In genomic region chr2:130138841-130139251, GRCh38 we compare ENCODE assay signal across 14 cellular contexts. TPM values are rescaled to one million over a fixed set of nuclear protein-coding genes. Genes with fewer than 3 reads are reported as not detected.
DNase-seq lines count a peak whose midpoint lies in the region; ATAC-seq, FAIRE-seq and TF ChIP-seq lines count a peak whose summit lies in the region.
"Not testable (repeated sequence)": the region's sequence is repeated elsewhere in the genome, so short reads cannot be mapped to it uniquely, and the experiment has no call there.
"Had no signal": no experiment of that assay in that cellular context is flagged by ENCODE, and none has a peak within 500 bp of the region (broad histone marks: within the 10 kb centered on the region; RNA-seq: fewer than 3 reads in every experiment).

No MANE protein-coding gene starts in this region.

- H2BK15ac ChIP-seq in H9 (ENCODE audit: low read depth, low read length): not testable (repeated sequence)

- H3K9me3 ChIP-seq in H9 (ENCODE audit: control insufficient read depth, low read depth, low read length); mammary epithelial cell (replicated peaks; ENCODE audit: insufficient read depth, low read length); HepG2 (ENCODE audit: low read length): not testable (repeated sequence)

- POLR2A ChIA-PET in HepG2 (lab: Yijun Ruan, JAX): not testable (repeated sequence)

- dilution Hi-C loops in mammary epithelial cell (cut with HindIII; ENCODE audit: low sequenced_read_pairs): not testable (repeated sequence)

- H3K4ac ChIP-seq in H9 (ENCODE audit: low read depth, low read length): not testable (repeated sequence)

- no CpG with 5 or more reads among the region's 15 CpGs for WGBS in H9 (ENCODE audit: extremely low coverage, insufficient read length, low lambda C conversion rate)
- 10% methylated on average over 2 of the region's 15 CpGs for WGBS in mammary epithelial cell (ENCODE audit: low coverage, missing lambda C conversion rate)
- 54% methylated on average over 10 of the region's 15 CpGs for WGBS in HepG2 (ENCODE audit: low lambda C conversion rate)

- DNase-seq in H9: peak; percentile 9
- peak; percentile 51 for DNase-seq in NCI-H2029 (lab: John Stamatoyannopoulos, UW)
- peak; percentile 51 for DNase-seq in NCI-H2196 treated with DMSO at 0.1 percent for 48 hours (lab: John Stamatoyannopoulos, UW; ENCODE audit: unreplicated experiment)
- not testable (repeated sequence) for DNase-seq in mammary epithelial cell; HepG2 (ENCODE audit: low spot score); urothelium cell line (ENCODE audit: low spot score)
- peak; percentile 58 for DNase-seq in posterior vena cava (ENCODE audit: low spot score)

- not testable (repeated sequence) for H3K4me2 ChIP-seq in H9 (ENCODE audit: insufficient read depth, insufficient read length, low read length); mammary epithelial cell (ENCODE audit: insufficient read depth, low read depth, low read length); HepG2 (ENCODE audit: low read depth, low read length)

- H4K91ac ChIP-seq in H9 (ENCODE audit: insufficient read length, low read depth, low read length): not testable (repeated sequence)

- not testable (repeated sequence) for H2AK5ac ChIP-seq in H9 (ENCODE audit: insufficient read length, low read length)

- H3K9ac ChIP-seq in H9 (ENCODE audit: extremely low read depth, insufficient read length, low read length); mammary epithelial cell (ENCODE audit: insufficient read depth, low read length); HepG2 (ENCODE audit: insufficient read depth, low read depth, low read length): not testable (repeated sequence)

- H4K20me1 ChIP-seq in H9 (ENCODE audit: control insufficient read depth, insufficient read depth, insufficient read length); mammary epithelial cell (ENCODE audit: insufficient read depth, low read length); HepG2 (ENCODE audit: insufficient read depth, low read length): not testable (repeated sequence)

- CTCF ChIA-PET in mammary epithelial cell (lab: Charles Lee; ENCODE audit: low non-redundant PET); HepG2 (lab: Yijun Ruan, JAX; ENCODE audit: low intra/inter-chr PET ratio, low total read pairs): not testable (repeated sequence)

- H4K8ac ChIP-seq in H9 (replicated peaks; ENCODE audit: insufficient read length, low read depth, low read length): not testable (repeated sequence)

- H3K27me3 ChIP-seq in H9 (ENCODE audit: insufficient read depth, low read length); mammary epithelial cell (ENCODE audit: insufficient read depth, low read length): not testable (repeated sequence)
- H3K27me3 ChIP-seq in HepG2 (ENCODE audit: control insufficient read depth in 1 of 2, insufficient read depth in 2 of 2, low read length in 2 of 2): peaks cover 4 to 14% of the 10 kb centered on the region in 2 experiments; a peak in 4 of 5 replicates

- H2BK5ac ChIP-seq in H9 (ENCODE audit: insufficient read length, low read length): not testable (repeated sequence)

- H3K4me1 ChIP-seq in H9 (ENCODE audit: insufficient read depth, low read length); mammary epithelial cell (ENCODE audit: insufficient read depth, low read length); HepG2 (ENCODE audit: insufficient read depth, low read length): not testable (repeated sequence)

- H3K4me3 Mint-ChIP-seq in H9: not testable (repeated sequence)

- not testable (repeated sequence) for TF ChIP-seq CTCF in H9 (conservative IDR thresholded peaks at IDR 0.05); mammary epithelial cell (conservative IDR thresholded peaks at IDR 0.05 in 1 of 2, IDR thresholded peaks at IDR 0.05 in 1 of 2; ENCODE audit: extremely low read depth in 1 of 2, insufficient read depth in 1 of 2, low read depth in 1 of 2, low read length in 2 of 2); HepG2 (CRISPR knock-in tag; IDR thresholded peaks at IDR 0.05)

- H2AFZ ChIP-seq in H9 (ENCODE audit: low read length); HepG2 (ENCODE audit: low read length): not testable (repeated sequence)
- H2AFZ ChIP-seq in mammary epithelial cell (ENCODE audit: low read depth, low read length): peak overlapping the region; percentile 72

- not testable (repeated sequence) for H3T11ph ChIP-seq in H9 (ENCODE audit: low read length)

- TF ChIP-seq RAD21 in HepG2 (CRISPR knock-in tag; IDR thresholded peaks at IDR 0.05): not testable (repeated sequence)

- H3K9me3 Mint-ChIP-seq in H9: not testable (repeated sequence)

- not testable (repeated sequence) for H3K79me1 ChIP-seq in H9 (ENCODE audit: insufficient read depth, low read depth, low read length, poor library complexity, severe bottlenecking)

- H3K23ac ChIP-seq in H9 (ENCODE audit: insufficient read length, low read depth, low read length): not testable (repeated sequence)

- not testable (repeated sequence) for TF ChIP-seq POLR2A in HepG2 (IDR thresholded peaks at IDR 0.05; ENCODE audit: insufficient read depth in 1 of 2, low read depth in 2 of 2, low read length in 2 of 2)

- not testable (repeated sequence) for H3K56ac ChIP-seq in H9 (ENCODE audit: insufficient read length, low read depth, low read length)

- not testable (repeated sequence) for H3K18ac ChIP-seq in H9 (ENCODE audit: insufficient read length, low read depth, low read length)

- H3K27ac ChIP-seq in H9 (ENCODE audit: insufficient read length, low read depth, low read length); mammary epithelial cell (ENCODE audit: insufficient read depth, low read depth, low read length); HepG2 (ENCODE audit: extremely low read length, insufficient read depth, low read length): not testable (repeated sequence)

- intact Hi-C loops in mammary epithelial cell (cut with micrococcal nuclease); HepG2 (cut with micrococcal nuclease; ENCODE audit: unreplicated experiment); posterior vena cava (cut with DNase I): not testable (repeated sequence)

- H3K4me3 ChIP-seq in mammary epithelial cell (replicated peaks in 1 of 3; ENCODE audit: insufficient read depth in 1 of 3, low read depth in 2 of 3, low read length in 3 of 3); HepG2 (replicated peaks in 1 of 3; ENCODE audit: insufficient read depth in 1 of 3, low read depth in 2 of 3, low read length in 3 of 3): not testable (repeated sequence)

- in situ Hi-C loops in mammary epithelial cell (cut with MboI; ENCODE audit: low sequenced_read_pairs in 2 of 2); HepG2 (cut with HindIII; ENCODE audit: extremely low pct_ligation_motif_present, low pct_unique_long_range_greater_than_20kb): not testable (repeated sequence)

- not testable (repeated sequence) for BruUV-seq in mammary epithelial cell (replicated peaks; lab: Mats Ljungman, UMichigan); HepG2 (replicated peaks; lab: Mats Ljungman, UMichigan)

- not testable (repeated sequence) for H2BK120ac ChIP-seq in H9 (ENCODE audit: low read depth, low read length, poor library complexity, severe bottlenecking)

- H3K27me3 Mint-ChIP-seq in H9 (ENCODE audit: low read depth): not testable (repeated sequence)

- not testable (repeated sequence) for H3K27ac Mint-ChIP-seq in H9

- not testable (repeated sequence) for H3K36me3 Mint-ChIP-seq in H9 (ENCODE audit: insufficient read depth in 1 of 3, low read depth in 3 of 3)

- H2BK12ac ChIP-seq in H9 (ENCODE audit: insufficient read length, low read depth, low read length): not testable (repeated sequence)

- H3K14ac ChIP-seq in H9 (ENCODE audit: insufficient read depth, low read length): not testable (repeated sequence)

- FAIRE-seq in HepG2 (lab: Jason Lieb, UNC): not testable (repeated sequence)
- peak; percentile 17 for FAIRE-seq in urothelium cell line (lab: Jason Lieb, UNC)

- H3K4me1 Mint-ChIP-seq in H9: not testable (repeated sequence)

- H3K36me3 ChIP-seq in mammary epithelial cell (ENCODE audit: insufficient read depth, low read length); HepG2 (replicated peaks in 1 of 2; ENCODE audit: control insufficient read depth in 1 of 2, insufficient read depth in 2 of 2, low read length in 2 of 2): not testable (repeated sequence)

- not testable (repeated sequence) for H2BK20ac ChIP-seq in H9 (ENCODE audit: low read depth, low read length, poor library complexity, severe bottlenecking)

- H3K23me2 ChIP-seq in H9 (ENCODE audit: insufficient read length, low read depth, low read length, poor library complexity, severe bottlenecking): not testable (repeated sequence)

- TF ChIP-seq EP300 in HepG2 (IDR thresholded peaks at IDR 0.05; ENCODE audit: low read depth in 2 of 2, low read length in 2 of 2); HepG2 (CRISPR knock-in tag; IDR thresholded peaks at IDR 0.05; ENCODE audit: borderline replicate concordance): not testable (repeated sequence)

- ATAC-seq in esophagus mucosa (peak; percentile 48), HepG2 (peak; percentile 7; the same call in 2 of the 3 replicates)

- not testable (repeated sequence) for H4K5ac ChIP-seq in H9 (ENCODE audit: insufficient read length, low read depth, low read length)

- H3K79me2 ChIP-seq in H9 (ENCODE audit: insufficient read depth, low read length); mammary epithelial cell (ENCODE audit: insufficient read depth, low read length); HepG2 (ENCODE audit: insufficient read depth, low read length): not testable (repeated sequence)

RNA-seq across cellular contexts. Expression of gene CCDC74B, which starts 6.1 kb away (rescaled TPM):
- total RNA-seq in H9 (2021): 5.9 and 6.7 TPM in 2 replicates
- total RNA-seq in mammary epithelial cell: 1 to 10 TPM; 1.8 to 2.7 TPM
- 5.8 TPM for polyA plus RNA-seq in mammary epithelial cell
- not detected for polyA minus RNA-seq in mammary epithelial cell
- total RNA-seq in esophagus mucosa: 0.40 TPM
- total RNA-seq in HepG2 (2016; rRNA removed; fragmentation: Illumina TruSeq; extraction: Trizol): 0.11 TPM in 1 of 2 replicates, not detected in the other
- total RNA-seq in HepG2 (2016; cell fraction: cytosol; rRNA removed; fragmentation: Illumina TruSeq; extraction: Trizol; ENCODE audit: low read depth): 0.26 TPM in 1 of 2 replicates, not detected in the other
- total RNA-seq in HepG2 (2016; cell fraction: insoluble cytoplasmic fraction; rRNA removed; fragmentation: Illumina TruSeq; extraction: Trizol): 0.15 and 0.24 TPM in 2 replicates
- total RNA-seq in HepG2 (2016; cell fraction: membrane; rRNA removed; fragmentation: Illumina TruSeq; extraction: Trizol): 0.55 TPM in 1 of 2 replicates, not detected in the other
- total RNA-seq in HepG2 (2016; cell fraction: nucleus; rRNA removed; fragmentation: Illumina TruSeq; extraction: Trizol): 0.28 and 0.37 TPM in 2 replicates
- 0.07 and 0.12 TPM in 2 replicates for polyA plus RNA-seq in HepG2 (2011; rRNA removed)
- 0.04 and 0.21 TPM in 2 replicates for polyA plus RNA-seq in HepG2 (2011; cell fraction: cytosol; rRNA removed)
- polyA plus RNA-seq in HepG2 (2011; cell fraction: nucleus; rRNA removed): 1.0 and 1.3 TPM in 2 replicates
- polyA plus RNA-seq in HepG2 (2012): 0.04 and 0.16 TPM in 2 replicates
- polyA plus RNA-seq in HepG2 (2016; cell fraction: cytosol; fragmentation: Illumina TruSeq; extraction: Trizol; ENCODE audit: low read depth): 0.26 and 0.28 TPM in 2 replicates
- 0.35 TPM in 1 of 2 replicates, not detected in the other for polyA plus RNA-seq in HepG2 (2016; cell fraction: insoluble cytoplasmic fraction; fragmentation: Illumina TruSeq; extraction: Trizol; ENCODE audit: low read depth)
- 0.21 and 0.37 TPM in 2 replicates for polyA plus RNA-seq in HepG2 (2016; cell fraction: membrane; fragmentation: Illumina TruSeq; extraction: Trizol; ENCODE audit: low read depth)
- 0.75 and 0.81 TPM in 2 replicates for polyA plus RNA-seq in HepG2 (2016; cell fraction: nucleus; fragmentation: Illumina TruSeq; extraction: Trizol; ENCODE audit: insufficient read depth, low read depth)
- polyA minus RNA-seq in HepG2 (2011; rRNA and poly(A)+ RNA removed; ENCODE audit: low replicate concordance): 0.47 TPM in 1 of 2 replicates, not detected in the other
- not detected in 2 replicates for polyA minus RNA-seq in HepG2 (2011; cell fraction: cytosol; rRNA and poly(A)+ RNA removed)
- polyA minus RNA-seq in HepG2 (2011; cell fraction: nucleus; rRNA and poly(A)+ RNA removed): 0.50 and 0.90 TPM in 2 replicates
- total RNA-seq in posterior vena cava: 1 to 10 TPM; 1.4 to 1.5 TPM
- polyA plus RNA-seq: CD4-positive, alpha-beta memory T cell had no signal

RNA-seq across cellular contexts. Expression of gene POTEF, which starts 9.8 kb away (rescaled TPM):
- total RNA-seq in H9 (2021) (8.2 and 10.5 TPM in 2 replicates), mammary epithelial cell (under 1 TPM; 0.14 to 0.33 TPM), esophagus mucosa (not detected), HepG2 (2016; rRNA removed; fragmentation: Illumina TruSeq; extraction: Trizol) (1.9 and 6.0 TPM in 2 replicates), posterior vena cava (not detected)
- polyA plus RNA-seq in mammary epithelial cell (not detected), HepG2 (2011; rRNA removed) (1.2 and 1.7 TPM in 2 replicates)
- polyA minus RNA-seq in mammary epithelial cell: not detected
- 1.6 and 1.7 TPM in 2 replicates for total RNA-seq in HepG2 (2016; cell fraction: cytosol; rRNA removed; fragmentation: Illumina TruSeq; extraction: Trizol; ENCODE audit: low read depth)
- total RNA-seq in HepG2 (2016; cell fraction: insoluble cytoplasmic fraction; rRNA removed; fragmentation: Illumina TruSeq; extraction: Trizol): 2.0 and 5.7 TPM in 2 replicates
- 2.2 and 2.6 TPM in 2 replicates for total RNA-seq in HepG2 (2016; cell fraction: membrane; rRNA removed; fragmentation: Illumina TruSeq; extraction: Trizol)
- 18.5 and 22.6 TPM in 2 replicates for total RNA-seq in HepG2 (2016; cell fraction: nucleus; rRNA removed; fragmentation: Illumina TruSeq; extraction: Trizol)
- 0.26 and 0.34 TPM in 2 replicates for polyA plus RNA-seq in HepG2 (2011; cell fraction: cytosol; rRNA removed)
- polyA plus RNA-seq in HepG2 (2011; cell fraction: nucleus; rRNA removed): 16.9 and 20.4 TPM in 2 replicates
- 2.0 and 2.3 TPM in 2 replicates for polyA plus RNA-seq in HepG2 (2012)
- polyA plus RNA-seq in HepG2 (2016; cell fraction: cytosol; fragmentation: Illumina TruSeq; extraction: Trizol; ENCODE audit: low read depth): not detected in 2 replicates
- 0.19 and 0.31 TPM in 2 replicates for polyA plus RNA-seq in HepG2 (2016; cell fraction: insoluble cytoplasmic fraction; fragmentation: Illumina TruSeq; extraction: Trizol; ENCODE audit: low read depth)
- not detected in 2 replicates for polyA plus RNA-seq in HepG2 (2016; cell fraction: membrane; fragmentation: Illumina TruSeq; extraction: Trizol; ENCODE audit: low read depth)
- 6.1 and 6.5 TPM in 2 replicates for polyA plus RNA-seq in HepG2 (2016; cell fraction: nucleus; fragmentation: Illumina TruSeq; extraction: Trizol; ENCODE audit: insufficient read depth, low read depth)
- 25.5 TPM in 1 of 2 replicates, not detected in the other for polyA minus RNA-seq in HepG2 (2011; rRNA and poly(A)+ RNA removed; ENCODE audit: low replicate concordance)
- polyA minus RNA-seq in HepG2 (2011; cell fraction: cytosol; rRNA and poly(A)+ RNA removed): 1.6 and 2.9 TPM in 2 replicates
- polyA minus RNA-seq in HepG2 (2011; cell fraction: nucleus; rRNA and poly(A)+ RNA removed): 57.8 and 73.4 TPM in 2 replicates
- total RNA-seq: CD4-positive, alpha-beta memory T cell; GM12878; HFFc6; LHCN-M2 had no signal
- polyA plus RNA-seq: SK-N-SH had no signal

RNA-seq across cellular contexts. Expression of gene SMPD4, which starts 42.6 kb away (rescaled TPM):
- total RNA-seq in H9 (2021) (104 and 105 TPM in 2 replicates), mammary epithelial cell (10 to 100 TPM; 21.8 to 69.3 TPM), esophagus mucosa (29.6 TPM), HepG2 (2016; rRNA removed; fragmentation: Illumina TruSeq; extraction: Trizol) (70.5 and 72.5 TPM in 2 replicates), posterior vena cava (10 to 100 TPM; 26.5 to 29.7 TPM)
- polyA plus RNA-seq in mammary epithelial cell (59.8 TPM), HepG2 (2011; rRNA removed) (63.2 and 69.0 TPM in 2 replicates)
- polyA minus RNA-seq in mammary epithelial cell: 92.0 TPM
- 16.2 and 16.4 TPM in 2 replicates for total RNA-seq in HepG2 (2016; cell fraction: cytosol; rRNA removed; fragmentation: Illumina TruSeq; extraction: Trizol; ENCODE audit: low read depth)
- 63.3 and 71.6 TPM in 2 replicates for total RNA-seq in HepG2 (2016; cell fraction: insoluble cytoplasmic fraction; rRNA removed; fragmentation: Illumina TruSeq; extraction: Trizol)
- 45.6 and 46.9 TPM in 2 replicates for total RNA-seq in HepG2 (2016; cell fraction: membrane; rRNA removed; fragmentation: Illumina TruSeq; extraction: Trizol)
- 70.7 and 77.5 TPM in 2 replicates for total RNA-seq in HepG2 (2016; cell fraction: nucleus; rRNA removed; fragmentation: Illumina TruSeq; extraction: Trizol)
- 27.2 and 39.1 TPM in 2 replicates for polyA plus RNA-seq in HepG2 (2011; cell fraction: cytosol; rRNA removed)
- 483 and 680 TPM in 2 replicates for polyA plus RNA-seq in HepG2 (2011; cell fraction: nucleus; rRNA removed)
- polyA plus RNA-seq in HepG2 (2012): 53.0 and 69.5 TPM in 2 replicates
- 12.9 and 14.8 TPM in 2 replicates for polyA plus RNA-seq in HepG2 (2016; cell fraction: cytosol; fragmentation: Illumina TruSeq; extraction: Trizol; ENCODE audit: low read depth)
- polyA plus RNA-seq in HepG2 (2016; cell fraction: insoluble cytoplasmic fraction; fragmentation: Illumina TruSeq; extraction: Trizol; ENCODE audit: low read depth): 81.9 and 105 TPM in 2 replicates
- 36.8 and 38.6 TPM in 2 replicates for polyA plus RNA-seq in HepG2 (2016; cell fraction: membrane; fragmentation: Illumina TruSeq; extraction: Trizol; ENCODE audit: low read depth)
- 229 and 236 TPM in 2 replicates for polyA plus RNA-seq in HepG2 (2016; cell fraction: nucleus; fragmentation: Illumina TruSeq; extraction: Trizol; ENCODE audit: insufficient read depth, low read depth)
- polyA minus RNA-seq in HepG2 (2011; rRNA and poly(A)+ RNA removed; ENCODE audit: low replicate concordance): 39.1 and 125 TPM in 2 replicates
- 39.4 and 44.1 TPM in 2 replicates for polyA minus RNA-seq in HepG2 (2011; cell fraction: cytosol; rRNA and poly(A)+ RNA removed)
- polyA minus RNA-seq in HepG2 (2011; cell fraction: nucleus; rRNA and poly(A)+ RNA removed): 82.9 and 90.9 TPM in 2 replicates

RNA-seq across cellular contexts. Expression of gene MZT2B, which starts 43.2 kb away (rescaled TPM):
- 198 and 203 TPM in 2 replicates for total RNA-seq in H9 (2021)
- total RNA-seq in mammary epithelial cell: 100 to 1,000 TPM; 103 to 324 TPM
- 94.5 TPM for polyA plus RNA-seq in mammary epithelial cell
- 5.4 TPM for polyA minus RNA-seq in mammary epithelial cell
- total RNA-seq in esophagus mucosa: 270 TPM
- 308 and 410 TPM in 2 replicates for total RNA-seq in HepG2 (2016; rRNA removed; fragmentation: Illumina TruSeq; extraction: Trizol)
- total RNA-seq in HepG2 (2016; cell fraction: cytosol; rRNA removed; fragmentation: Illumina TruSeq; extraction: Trizol; ENCODE audit: low read depth): 664 and 798 TPM in 2 replicates
- total RNA-seq in HepG2 (2016; cell fraction: insoluble cytoplasmic fraction; rRNA removed; fragmentation: Illumina TruSeq; extraction: Trizol): 352 and 417 TPM in 2 replicates
- total RNA-seq in HepG2 (2016; cell fraction: membrane; rRNA removed; fragmentation: Illumina TruSeq; extraction: Trizol): 641 and 838 TPM in 2 replicates
- 142 and 179 TPM in 2 replicates for total RNA-seq in HepG2 (2016; cell fraction: nucleus; rRNA removed; fragmentation: Illumina TruSeq; extraction: Trizol)
- polyA plus RNA-seq in HepG2 (2011; rRNA removed): 244 and 253 TPM in 2 replicates
- 121 and 325 TPM in 2 replicates for polyA plus RNA-seq in HepG2 (2011; cell fraction: cytosol; rRNA removed)
- polyA plus RNA-seq in HepG2 (2011; cell fraction: nucleus; rRNA removed): 97.5 and 107 TPM in 2 replicates
- 208 and 248 TPM in 2 replicates for polyA plus RNA-seq in HepG2 (2012)
- polyA plus RNA-seq in HepG2 (2016; cell fraction: cytosol; fragmentation: Illumina TruSeq; extraction: Trizol; ENCODE audit: low read depth): 676 and 762 TPM in 2 replicates
- polyA plus RNA-seq in HepG2 (2016; cell fraction: insoluble cytoplasmic fraction; fragmentation: Illumina TruSeq; extraction: Trizol; ENCODE audit: low read depth): 300 and 324 TPM in 2 replicates
- polyA plus RNA-seq in HepG2 (2016; cell fraction: membrane; fragmentation: Illumina TruSeq; extraction: Trizol; ENCODE audit: low read depth): 541 and 609 TPM in 2 replicates
- polyA plus RNA-seq in HepG2 (2016; cell fraction: nucleus; fragmentation: Illumina TruSeq; extraction: Trizol; ENCODE audit: insufficient read depth, low read depth): 261 and 270 TPM in 2 replicates
- polyA minus RNA-seq in HepG2 (2011; rRNA and poly(A)+ RNA removed; ENCODE audit: low replicate concordance): 12.3 and 45.2 TPM in 2 replicates
- polyA minus RNA-seq in HepG2 (2011; cell fraction: cytosol; rRNA and poly(A)+ RNA removed): 53.2 and 58.8 TPM in 2 replicates
- 20.9 and 25.2 TPM in 2 replicates for polyA minus RNA-seq in HepG2 (2011; cell fraction: nucleus; rRNA and poly(A)+ RNA removed)
- total RNA-seq in posterior vena cava: 100 to 1,000 TPM; 183 to 200 TPM

RNA-seq across cellular contexts. Expression of gene TUBA3E, which starts 59.4 kb away (rescaled TPM):
- total RNA-seq in H9 (2021) (0.13 and 0.26 TPM in 2 replicates), mammary epithelial cell (not detected), esophagus mucosa (not detected), HepG2 (2016; rRNA removed; fragmentation: Illumina TruSeq; extraction: Trizol) (not detected in 2 replicates), posterior vena cava (not detected)
- polyA plus RNA-seq in mammary epithelial cell (not detected), HepG2 (2011; rRNA removed) (not detected in 2 replicates)
- polyA minus RNA-seq in mammary epithelial cell: not detected
- total RNA-seq in HepG2 (2016; cell fraction: cytosol; rRNA removed; fragmentation: Illumina TruSeq; extraction: Trizol; ENCODE audit: low read depth): not detected in 2 replicates
- not detected in 2 replicates for total RNA-seq in HepG2 (2016; cell fraction: insoluble cytoplasmic fraction; rRNA removed; fragmentation: Illumina TruSeq; extraction: Trizol)
- total RNA-seq in HepG2 (2016; cell fraction: membrane; rRNA removed; fragmentation: Illumina TruSeq; extraction: Trizol): not detected in 2 replicates
- not detected in 2 replicates for total RNA-seq in HepG2 (2016; cell fraction: nucleus; rRNA removed; fragmentation: Illumina TruSeq; extraction: Trizol)
- not detected in 2 replicates for polyA plus RNA-seq in HepG2 (2011; cell fraction: cytosol; rRNA removed)
- polyA plus RNA-seq in HepG2 (2011; cell fraction: nucleus; rRNA removed): not detected in 2 replicates
- not detected in 2 replicates for polyA plus RNA-seq in HepG2 (2012)
- not detected in 2 replicates for polyA plus RNA-seq in HepG2 (2016; cell fraction: cytosol; fragmentation: Illumina TruSeq; extraction: Trizol; ENCODE audit: low read depth)
- not detected in 2 replicates for polyA plus RNA-seq in HepG2 (2016; cell fraction: insoluble cytoplasmic fraction; fragmentation: Illumina TruSeq; extraction: Trizol; ENCODE audit: low read depth)
- polyA plus RNA-seq in HepG2 (2016; cell fraction: membrane; fragmentation: Illumina TruSeq; extraction: Trizol; ENCODE audit: low read depth): not detected in 2 replicates
- polyA plus RNA-seq in HepG2 (2016; cell fraction: nucleus; fragmentation: Illumina TruSeq; extraction: Trizol; ENCODE audit: insufficient read depth, low read depth): not detected in 2 replicates
- polyA minus RNA-seq in HepG2 (2011; rRNA and poly(A)+ RNA removed; ENCODE audit: low replicate concordance): not detected in 2 replicates
- polyA minus RNA-seq in HepG2 (2011; cell fraction: cytosol; rRNA and poly(A)+ RNA removed): not detected in 2 replicates
- polyA minus RNA-seq in HepG2 (2011; cell fraction: nucleus; rRNA and poly(A)+ RNA removed): not detected in 2 replicates
- total RNA-seq: CD4-positive, alpha-beta memory T cell; GM12878; HFFc6 had no signal
- polyA plus RNA-seq: A549; CD4-positive, alpha-beta memory T cell; GM12878; SK-N-SH had no signal
